Comparison of ENCODE assay signal across 27 cellular contexts in genomic region chr4:833731-834367, GRCh38. TPM values are rescaled to one million over a fixed set of nuclear protein-coding genes. Genes with fewer than 3 reads are reported as not detected.
A peak's percentile ranks its signal among the peaks of the same experiment; 100 is the strongest.
DNase-seq lines count a peak whose midpoint lies in the region; ATAC-seq and TF ChIP-seq lines count a peak whose summit lies in the region.
"Had no signal": no experiment of that assay in that cellular context is flagged by ENCODE, and none has a peak within 500 bp of the region (broad histone marks: within the 10 kb centered on the region; RNA-seq: fewer than 3 reads in every experiment).

No MANE protein-coding gene starts in this region.

- H2AFZ ChIP-seq in mammary epithelial cell (ENCODE audit: low read depth, low read length) = no peak overlapping the region

- H3K36me3 Mint-ChIP-seq in stimulated activated memory B cell treated with anti-CD40 and anti-IgM and Interleukin-4, amounts not matched to agents 10 μg/mL and 1 μg/mL and 100 μg/mL, for 72 hours = peaks cover 6% of the 10 kb centered on the region
- H3K36me3 Mint-ChIP-seq in activated T-helper 2 cell treated with anti-CD3 and anti-CD28 coated beads, Interferon-gamma antibody, Interleukin-2, Interleukin-4, amounts not matched to agents 10 μg/mL and 5 μg/mL and 100 μg/mL, durations not matched to agents 14 hours and 24 hours and 36 hours (ENCODE audit: low read depth) = peaks cover 4% of the 10 kb centered on the region

- BruUV-seq in mammary epithelial cell (replicated peaks; lab: Mats Ljungman, UMichigan) = no TSS peak

- no peak overlapping the region for H3K4me2 ChIP-seq in mammary epithelial cell (ENCODE audit: insufficient read depth, low read depth, low read length)

- 55% methylated on average over 11 of the region's 18 CpGs for WGBS in mammary epithelial cell (ENCODE audit: low coverage, missing lambda C conversion rate)

- TF ChIP-seq CTCF in lower lobe of right lung (IDR thresholded peaks at IDR 0.05) (no peak), mammary epithelial cell (conservative IDR thresholded peaks at IDR 0.05 in 1 of 2, IDR thresholded peaks at IDR 0.05 in 1 of 2; ENCODE audit: extremely low read depth in 1 of 2, insufficient read depth in 1 of 2, low read depth in 1 of 2, low read length in 2 of 2) (no peak)

- intact Hi-C loops in Right ventricle myocardium inferior (cut with DNase I) = no loop called here
- intact Hi-C loops in left cardiac atrium (cut with DNase I) = no loop called here
- intact Hi-C loops in lower lobe of right lung (cut with DNase I) = no loop called here
- intact Hi-C loops in mammary epithelial cell (cut with micrococcal nuclease) = no loop called here
- intact Hi-C loops in activated T-helper 2 cell treated with anti-CD3 and anti-CD28 coated beads, Interferon-gamma antibody, Interleukin-2, Interleukin-4, amounts not matched to agents 10 μg/mL and 5 μg/mL and 100 μg/mL, durations not matched to agents 14 hours and 24 hours and 36 hours (cut with micrococcal nuclease) = no loop called here

- H3K4me1 ChIP-seq in SJCRH30 (peaks cover 20% of the 10 kb centered on the region), lower lobe of right lung (no peaks in the 10 kb centered on the region), mammary epithelial cell (ENCODE audit: insufficient read depth, low read length) (no peaks in the 10 kb centered on the region)
- H3K4me1 ChIP-seq: ascending aorta, BE2C, foreskin keratinocyte had no signal

- H3K27me3 Mint-ChIP-seq in stimulated activated memory B cell treated with anti-CD40 and anti-IgM and Interleukin-4, amounts not matched to agents 10 μg/mL and 1 μg/mL and 100 μg/mL, for 72 hours = peaks cover 23% of the 10 kb centered on the region
- H3K27me3 Mint-ChIP-seq in activated T-helper 2 cell treated with anti-CD3 and anti-CD28 coated beads, Interferon-gamma antibody, Interleukin-2, Interleukin-4, amounts not matched to agents 10 μg/mL and 5 μg/mL and 100 μg/mL, durations not matched to agents 14 hours and 24 hours and 36 hours (ENCODE audit: low read depth) = no peaks in the 10 kb centered on the region

- in situ Hi-C loops in mammary epithelial cell (cut with MboI; ENCODE audit: low sequenced_read_pairs in 2 of 2) = no loop called here

- dilution Hi-C loops in mammary epithelial cell (cut with HindIII; ENCODE audit: low sequenced_read_pairs) = no loop called here

- CTCF ChIA-PET in mammary epithelial cell (lab: Charles Lee; ENCODE audit: low non-redundant PET) = no interaction called here

- H4K20me1 ChIP-seq in mammary epithelial cell (ENCODE audit: insufficient read depth, low read length) = no peaks in the 10 kb centered on the region

- H3K36me3 ChIP-seq in SJCRH30 (no peaks in the 10 kb centered on the region), lower lobe of right lung (no peaks in the 10 kb centered on the region), mammary epithelial cell (ENCODE audit: insufficient read depth, low read length) (no peaks in the 10 kb centered on the region)
- H3K36me3 ChIP-seq: ascending aorta, BE2C, cardiac muscle cell, esophagus muscularis mucosa, heart right ventricle had no signal

- no peaks in the 10 kb centered on the region for H3K79me2 ChIP-seq in mammary epithelial cell (ENCODE audit: insufficient read depth, low read length)

- no peak overlapping the region for H3K4me3 Mint-ChIP-seq in stimulated activated memory B cell treated with anti-CD40 and anti-IgM and Interleukin-4, amounts not matched to agents 10 μg/mL and 1 μg/mL and 100 μg/mL, for 72 hours
- no peak overlapping the region for H3K4me3 Mint-ChIP-seq in activated T-helper 2 cell treated with anti-CD3 and anti-CD28 coated beads, Interferon-gamma antibody, Interleukin-2, Interleukin-4, amounts not matched to agents 10 μg/mL and 5 μg/mL and 100 μg/mL, durations not matched to agents 14 hours and 24 hours and 36 hours (ENCODE audit: low read depth)
- H3K4me3 Mint-ChIP-seq: activated CD4-positive, alpha-beta T cell treated with anti-CD3 and anti-CD28 coated beads, Interleukin-2, amount 10 ng/mL, durations not matched to agents 7 days and 5 days; activated T-helper 1 cell treated with anti-CD3 and anti-CD28 coated beads, Interleukin-12 subunit alpha, Interleukin-12 subunit beta, Interleukin-2, Interleukin-4 antibody, amounts not matched to agents 30 ng/mL and 10 ng/mL and 1 ng/mL, durations not matched to agents 14 hours and 24 hours and 36 hours; endodermal cell had no signal

- H3K4me1 Mint-ChIP-seq in stimulated activated memory B cell treated with anti-CD40 and anti-IgM and Interleukin-4, amounts not matched to agents 10 μg/mL and 1 μg/mL and 100 μg/mL, for 72 hours = peaks cover 9% of the 10 kb centered on the region
- H3K4me1 Mint-ChIP-seq in activated T-helper 2 cell treated with anti-CD3 and anti-CD28 coated beads, Interferon-gamma antibody, Interleukin-2, Interleukin-4, amounts not matched to agents 10 μg/mL and 5 μg/mL and 100 μg/mL, durations not matched to agents 14 hours and 24 hours and 36 hours (ENCODE audit: low read depth) = no peaks in the 10 kb centered on the region

- H3K9me3 ChIP-seq in SJCRH30 (replicated peaks) (peaks cover 7% of the 10 kb centered on the region; the same call in 1 of the 2 replicates), lower lobe of right lung (peaks cover 10% of the 10 kb centered on the region), mammary epithelial cell (replicated peaks; ENCODE audit: insufficient read depth, low read length) (peaks cover 12% of the 10 kb centered on the region)

- ATAC-seq in Right ventricle myocardium inferior (no peak), left cardiac atrium (no peak), lower lobe of right lung (no peak)
- peak; percentile 17 for ATAC-seq in stimulated activated memory B cell treated with anti-CD40 and anti-IgM and Interleukin-4, amounts not matched to agents 10 μg/mL and 1 μg/mL and 100 μg/mL, for 72 hours
- ATAC-seq: foreskin keratinocyte had no signal

- H3K27me3 ChIP-seq in SJCRH30 (no peaks in the 10 kb centered on the region), lower lobe of right lung (ENCODE audit: low read depth) (peaks cover 23% of the 10 kb centered on the region), mammary epithelial cell (ENCODE audit: insufficient read depth, low read length) (no peaks in the 10 kb centered on the region)
- H3K27me3 ChIP-seq: ascending aorta, BE2C had no signal

- DNase-seq in Right ventricle myocardium inferior (ENCODE audit: missing footprints) = peak; percentile 52
- DNase-seq in left cardiac atrium = no peak
- peak; percentile 63 to 68 for DNase-seq in SJCRH30
- peak; percentile 24 for DNase-seq in lower lobe of right lung
- no peak for DNase-seq in mammary epithelial cell
- DNase-seq in activated T-helper 2 cell treated with anti-CD3 and anti-CD28 coated beads, Interferon-gamma antibody, Interleukin-2, Interleukin-4, amounts not matched to agents 10 μg/mL and 5 μg/mL and 100 μg/mL, durations not matched to agents 14 hours and 24 hours and 36 hours (ENCODE audit: low spot score) = no peak
- DNase-seq in T-helper 9 cell = no peak
- DNase-seq: activated CD4-positive, alpha-beta T cell treated with anti-CD3 and anti-CD28 coated beads, Interleukin-2, amount 10 ng/mL, durations not matched to agents 7 days and 5 days; BE2C; DMS79; endodermal cell; foreskin keratinocyte; GF-D8; heart right ventricle; KG1; MM.1S; NCI-H146; NCI-H2107; NCI-H446; trophoblast cell had no signal

- peaks cover 12% of the 10 kb centered on the region for H3K9me3 Mint-ChIP-seq in stimulated activated memory B cell treated with anti-CD40 and anti-IgM and Interleukin-4, amounts not matched to agents 10 μg/mL and 1 μg/mL and 100 μg/mL, for 72 hours
- H3K9me3 Mint-ChIP-seq in activated T-helper 2 cell treated with anti-CD3 and anti-CD28 coated beads, Interferon-gamma antibody, Interleukin-2, Interleukin-4, amounts not matched to agents 10 μg/mL and 5 μg/mL and 100 μg/mL, durations not matched to agents 14 hours and 24 hours and 36 hours = peaks cover 11% of the 10 kb centered on the region

- no peak overlapping the region for H3K9ac ChIP-seq in mammary epithelial cell (ENCODE audit: insufficient read depth, low read length)

- H3K27ac ChIP-seq in SJCRH30 (peak overlapping the region; percentile 15; the same call in 1 of the 2 replicates), lower lobe of right lung (no peak overlapping the region), mammary epithelial cell (ENCODE audit: insufficient read depth, low read depth, low read length) (no peak overlapping the region)
- H3K27ac ChIP-seq: ascending aorta, cardiac muscle cell, esophagus muscularis mucosa, foreskin keratinocyte, heart right ventricle, VCaP had no signal

- H3K27ac Mint-ChIP-seq in stimulated activated memory B cell treated with anti-CD40 and anti-IgM and Interleukin-4, amounts not matched to agents 10 μg/mL and 1 μg/mL and 100 μg/mL, for 72 hours = no peak overlapping the region
- no peak overlapping the region for H3K27ac Mint-ChIP-seq in activated T-helper 2 cell treated with anti-CD3 and anti-CD28 coated beads, Interferon-gamma antibody, Interleukin-2, Interleukin-4, amounts not matched to agents 10 μg/mL and 5 μg/mL and 100 μg/mL, durations not matched to agents 14 hours and 24 hours and 36 hours
- H3K27ac Mint-ChIP-seq: activated naive CD4-positive, alpha-beta T cell treated with anti-CD3 and anti-CD28 coated beads, Interleukin-2, amount 50 U/mL, for 72 hours; endodermal cell had no signal

- H3K4me3 ChIP-seq in SJCRH30 = peak overlapping the region; percentile 23
- no peak overlapping the region for H3K4me3 ChIP-seq in lower lobe of right lung
- no peak overlapping the region for H3K4me3 ChIP-seq in mammary epithelial cell (replicated peaks in 1 of 3; ENCODE audit: insufficient read depth in 1 of 3, low read depth in 2 of 3, low read length in 3 of 3)
- H3K4me3 ChIP-seq: ascending aorta, cardiac muscle cell, esophagus muscularis mucosa, heart right ventricle had no signal

RNA-seq across cellular contexts. Expression of gene CPLX1, which starts 7.9 kb away (rescaled TPM):
- total RNA-seq in Right ventricle myocardium inferior (3.1 TPM), left cardiac atrium (1 to 10 TPM; 5.6 to 9.4 TPM), lower lobe of right lung (3.9 TPM), mammary epithelial cell (1 to 10 TPM in 1 of 2 donors, not detected in 1; 1.1 TPM)
- 0.28 and 0.59 TPM in 2 replicates for total RNA-seq in SJCRH30 (2014; rRNA removed; shearing (Covaris generic))
- 0.22 TPM for polyA plus RNA-seq in mammary epithelial cell
- not detected for polyA minus RNA-seq in mammary epithelial cell
- total RNA-seq in activated T-helper 2 cell treated with anti-CD3 and anti-CD28 coated beads, Interferon-gamma antibody, Interleukin-2, Interleukin-4, amounts not matched to agents 10 μg/mL and 5 μg/mL and 100 μg/mL, durations not matched to agents 14 hours and 24 hours and 36 hours = 0.64 and 0.74 TPM in 2 replicates

Comparison
In these comparisons a context has a peak if more than half of its experiments do, and no peak if none do; other contexts are left out.
1. DNase-seq: peak in Right ventricle myocardium inferior (single experiment), SJCRH30 (2 of 2) and lower lobe of right lung (single experiment); none in left cardiac atrium (single experiment), mammary epithelial cell (single experiment), activated T-helper 2 cell treated with anti-CD3 and anti-CD28 coated beads, Interferon-gamma antibody, Interleukin-2, Interleukin-4, amounts not matched to agents 10 μg/mL and 5 μg/mL and 100 μg/mL, durations not matched to agents 14 hours and 24 hours and 36 hours (single experiment) and T-helper 9 cell (single experiment).